15 cellular contexts compared by ENCODE assay signal in the genomic region with DNA sequence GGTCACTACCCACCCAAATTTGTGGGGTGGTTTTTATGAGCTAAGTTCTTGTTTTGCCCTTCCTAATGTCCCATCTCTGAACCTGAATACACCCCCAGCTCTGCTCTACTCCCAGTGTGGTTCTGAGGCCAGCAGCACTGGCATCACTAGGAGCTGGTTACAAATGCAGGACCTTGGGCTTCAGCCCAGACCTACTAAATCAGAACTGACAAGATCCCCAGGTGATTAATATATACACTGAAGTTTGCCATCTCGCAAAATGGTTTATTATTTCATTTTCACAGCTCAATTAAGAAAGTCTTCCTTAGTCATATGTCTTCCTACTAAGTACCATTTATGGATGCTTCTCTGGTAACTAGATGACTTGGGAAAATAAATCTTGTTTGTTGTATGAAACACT.
A peak's percentile ranks its signal among the peaks of the same experiment; 100 is the strongest.
DNase-seq lines count a peak whose midpoint lies in the region; ATAC-seq, FAIRE-seq and TF ChIP-seq lines count a peak whose summit lies in the region.
"Had no signal": no experiment of that assay in that cellular context is flagged by ENCODE, and none has a peak within 500 bp of the region (broad histone marks: within the 10 kb centered on the region; RNA-seq: fewer than 3 reads in every experiment).

No MANE protein-coding gene starts in this region.

- no TSS peak for BruUV-seq in HepG2 (replicated peaks; lab: Mats Ljungman, UMichigan)

- peaks cover 0 to 39% (median 10%) of the 10 kb centered on the region in 4 donors for H3K4me1 ChIP-seq in right lobe of liver
- peaks cover 70% of the 10 kb centered on the region for H3K4me1 ChIP-seq in HepG2 (ENCODE audit: insufficient read depth, low read length)
- H3K4me1 ChIP-seq in mesenchymal stem cell (ENCODE audit: control insufficient read depth, insufficient read depth, low read depth, low read length), result no peaks in the 10 kb centered on the region
- peaks cover 3 to 4% of the 10 kb centered on the region in 2 donors for H3K4me1 ChIP-seq in aorta (ENCODE audit: control insufficient read depth in 1 of 2, insufficient read depth in 2 of 2, low read length in 2 of 2)
- H3K4me1 ChIP-seq: BE2C had no signal

- ATAC-seq in right lobe of liver (peak; percentile 25 to 58 (median 40)), HepG2 (no peak), aorta (ENCODE audit: low FRiP score) (peak; percentile 47), GM18868 (IDR thresholded peaks at IDR 0.05; ENCODE audit: unreplicated experiment) (no peak), HG03108 (IDR thresholded peaks at IDR 0.05; ENCODE audit: unreplicated experiment) (no peak), GM18867 (IDR thresholded peaks at IDR 0.05; ENCODE audit: unreplicated experiment) (no peak)
- ATAC-seq: HCT116 had no signal

- H3K27me3 Mint-ChIP-seq in activated T-helper 1 cell treated with anti-CD3 and anti-CD28 coated beads, Interleukin-12 subunit alpha, Interleukin-12 subunit beta, Interleukin-2, Interleukin-4 antibody, amounts not matched to agents 30 ng/mL and 10 ng/mL and 1 ng/mL, durations not matched to agents 14 hours and 24 hours and 36 hours (ENCODE audit: insufficient read depth), result no peaks in the 10 kb centered on the region

- no peak overlapping the region for H4K8ac ChIP-seq in mesenchymal stem cell (ENCODE audit: low read length)

- H2BK5ac ChIP-seq in mesenchymal stem cell (ENCODE audit: low read depth, low read length, poor library complexity, severe bottlenecking), result no peak overlapping the region

- in situ Hi-C loops in HepG2 (cut with HindIII; ENCODE audit: extremely low pct_ligation_motif_present, low pct_unique_long_range_greater_than_20kb), result no loop called here

- H3K4ac ChIP-seq in mesenchymal stem cell (ENCODE audit: low read depth in 1 of 2, low read length in 2 of 2), result no peak overlapping the region

- no peak overlapping the region for H2BK120ac ChIP-seq in mesenchymal stem cell (ENCODE audit: low read depth, low read length)

- H3K27me3 ChIP-seq in right lobe of liver (no peaks in the 10 kb centered on the region), HepG2 (ENCODE audit: control insufficient read depth in 1 of 2, insufficient read depth in 2 of 2, low read length in 2 of 2) (no peaks in the 10 kb centered on the region), mesenchymal stem cell (ENCODE audit: control insufficient read depth in 1 of 2, insufficient read depth in 1 of 2, low read length in 2 of 2) (no peaks in the 10 kb centered on the region), aorta (ENCODE audit: control insufficient read depth in 1 of 2, insufficient read depth in 2 of 2, low read length in 1 of 2) (no peaks in the 10 kb centered on the region)
- H3K27me3 ChIP-seq: BE2C had no signal

- WGBS in right lobe of liver (ENCODE audit: insufficient coverage, low coverage, low lambda C conversion rate, missing lambda C conversion rate), result 75% methylated on average over 1 of the region's 1 CpG
- 95% methylated on average over 1 of the region's 1 CpG for WGBS in HepG2 (ENCODE audit: low lambda C conversion rate)
- no CpG with 5 or more reads among the region's 1 CpG for WGBS in mesenchymal stem cell
- 11 to 27% methylated on average over 1 of the region's 1 CpG for WGBS in aorta, 2 donors

- no peaks in the 10 kb centered on the region for H3K9me3 Mint-ChIP-seq in activated T-helper 1 cell treated with anti-CD3 and anti-CD28 coated beads, Interleukin-12 subunit alpha, Interleukin-12 subunit beta, Interleukin-2, Interleukin-4 antibody, amounts not matched to agents 30 ng/mL and 10 ng/mL and 1 ng/mL, durations not matched to agents 14 hours and 24 hours and 36 hours
- H3K9me3 Mint-ChIP-seq: activated naive CD4-positive, alpha-beta T cell treated with anti-CD3 and anti-CD28 coated beads, Interleukin-2, amount 50 U/mL, for 72 hours had no signal

- H3K18ac ChIP-seq in mesenchymal stem cell (ENCODE audit: low read depth in 1 of 2, low read length in 2 of 2), result no peak overlapping the region

- TF ChIP-seq POLR2A in right lobe of liver (IDR thresholded peaks at IDR 0.05) (no peak), HepG2 (IDR thresholded peaks at IDR 0.05; ENCODE audit: insufficient read depth in 1 of 2, low read depth in 2 of 2, low read length in 2 of 2) (no peak)

- H3K36me3 ChIP-seq in right lobe of liver (no peaks in the 10 kb centered on the region), HepG2 (replicated peaks in 1 of 2; ENCODE audit: control insufficient read depth in 1 of 2, insufficient read depth in 2 of 2, low read length in 2 of 2) (peaks cover 0 to 5% of the 10 kb centered on the region in 2 experiments; a peak in 3 of 5 replicates), mesenchymal stem cell (ENCODE audit: control insufficient read depth in 1 of 2, insufficient read depth in 2 of 2, low read depth in 1 of 2, low read length in 2 of 2) (no peaks in the 10 kb centered on the region), aorta (ENCODE audit: control insufficient read depth in 1 of 2, insufficient read depth in 2 of 2, low read length in 1 of 2) (no peaks in the 10 kb centered on the region)
- H3K36me3 ChIP-seq: BE2C had no signal

- no peak overlapping the region for H2BK15ac ChIP-seq in mesenchymal stem cell (ENCODE audit: low read depth, poor library complexity, severe bottlenecking)

- H3K9ac ChIP-seq in HepG2 (ENCODE audit: insufficient read depth, low read depth, low read length) (no peak overlapping the region), mesenchymal stem cell (ENCODE audit: low read length) (no peak overlapping the region)

- H3K4me3 ChIP-seq in right lobe of liver (no peak overlapping the region), HepG2 (replicated peaks in 1 of 3; ENCODE audit: insufficient read depth in 1 of 3, low read depth in 2 of 3, low read length in 3 of 3) (no peak overlapping the region), mesenchymal stem cell (ENCODE audit: insufficient read depth in 1 of 2, low read depth in 1 of 2, low read length in 2 of 2) (no peak overlapping the region), aorta (ENCODE audit: low read length in 2 of 2) (no peak overlapping the region)

- intact Hi-C loops in right lobe of liver (cut with DNase I) (no loop called here), HepG2 (cut with micrococcal nuclease; ENCODE audit: unreplicated experiment) (no loop called here), aorta (cut with DNase I) (loop anchor here in 1 of 2 donors (5.0 kb wide), 1 partner anchor 64 kb away; no protein-coding TSS in a partner anchor)
- intact Hi-C loops in activated T-helper 1 cell treated with anti-CD3 and anti-CD28 coated beads, Interleukin-12 subunit alpha, Interleukin-12 subunit beta, Interleukin-2, Interleukin-4 antibody, amounts not matched to agents 30 ng/mL and 10 ng/mL and 1 ng/mL, durations not matched to agents 14 hours and 24 hours and 36 hours (cut with micrococcal nuclease), result loop anchor here (2.0 kb wide), 1 partner anchor 64 kb away; no protein-coding TSS in a partner anchor

- no peak for FAIRE-seq in HepG2 (lab: Jason Lieb, UNC)

- peaks cover 72% of the 10 kb centered on the region for H4K20me1 ChIP-seq in HepG2 (ENCODE audit: insufficient read depth, low read length)

- no peak overlapping the region for H4K91ac ChIP-seq in mesenchymal stem cell (ENCODE audit: low read length)

- TF ChIP-seq CTCF in right lobe of liver (IDR thresholded peaks at IDR 0.05), result no peak
- TF ChIP-seq CTCF in HepG2 (CRISPR knock-in tag; IDR thresholded peaks at IDR 0.05), result no peak

- POLR2A ChIA-PET in HepG2 (lab: Yijun Ruan, JAX), result no interaction called here

- H3K4me2 ChIP-seq in HepG2 (ENCODE audit: low read depth, low read length) (no peak overlapping the region), mesenchymal stem cell (ENCODE audit: low read length, poor library complexity, severe bottlenecking) (no peak overlapping the region)

- TF ChIP-seq RAD21 in HepG2 (CRISPR knock-in tag; IDR thresholded peaks at IDR 0.05), result no peak

- H3K9me3 ChIP-seq in right lobe of liver (no peaks in the 10 kb centered on the region), HepG2 (ENCODE audit: low read length) (no peaks in the 10 kb centered on the region), mesenchymal stem cell (ENCODE audit: control insufficient read depth, low read length) (no peaks in the 10 kb centered on the region), aorta (ENCODE audit: control insufficient read depth, low read length) (no peaks in the 10 kb centered on the region)
- H3K9me3 ChIP-seq: BE2C had no signal

- peaks cover 99% of the 10 kb centered on the region for H3K79me2 ChIP-seq in HepG2 (ENCODE audit: insufficient read depth, low read length)

- H3K23ac ChIP-seq in mesenchymal stem cell (ENCODE audit: low read length in 2 of 2), result no peak overlapping the region

- peaks cover 35% of the 10 kb centered on the region for H3K79me1 ChIP-seq in mesenchymal stem cell (replicated peaks; ENCODE audit: low read length, poor library complexity, severe bottlenecking)

- peaks cover 23% of the 10 kb centered on the region for H3K36me3 Mint-ChIP-seq in activated T-helper 1 cell treated with anti-CD3 and anti-CD28 coated beads, Interleukin-12 subunit alpha, Interleukin-12 subunit beta, Interleukin-2, Interleukin-4 antibody, amounts not matched to agents 30 ng/mL and 10 ng/mL and 1 ng/mL, durations not matched to agents 14 hours and 24 hours and 36 hours (ENCODE audit: low read depth)
- H3K36me3 Mint-ChIP-seq: activated naive CD4-positive, alpha-beta T cell treated with anti-CD3 and anti-CD28 coated beads, Interleukin-2, amount 50 U/mL, for 72 hours had no signal

- CTCF ChIA-PET in HepG2 (lab: Yijun Ruan, JAX; ENCODE audit: low intra/inter-chr PET ratio, low total read pairs), result no interaction called here

- peaks cover 74% of the 10 kb centered on the region for H3K4me1 Mint-ChIP-seq in activated T-helper 1 cell treated with anti-CD3 and anti-CD28 coated beads, Interleukin-12 subunit alpha, Interleukin-12 subunit beta, Interleukin-2, Interleukin-4 antibody, amounts not matched to agents 30 ng/mL and 10 ng/mL and 1 ng/mL, durations not matched to agents 14 hours and 24 hours and 36 hours (ENCODE audit: low read depth)

- DNase-seq in right lobe of liver (no peak), HepG2 (ENCODE audit: low spot score) (no peak), mesenchymal stem cell (no peak), aorta (no peak)
- DNase-seq in activated T-helper 1 cell treated with anti-CD3 and anti-CD28 coated beads, Interleukin-12 subunit alpha, Interleukin-12 subunit beta, Interleukin-2, Interleukin-4 antibody, amounts not matched to agents 30 ng/mL and 10 ng/mL and 1 ng/mL, durations not matched to agents 14 hours and 24 hours and 36 hours (ENCODE audit: low spot score), result no peak
- DNase-seq: activated CD4-positive, alpha-beta T cell treated with anti-CD3 and anti-CD28 coated beads for 48 hours; BE2C; midbrain; NCI-H1048; stimulated activated CD4-positive, alpha-beta T cell treated with anti-CD3 and anti-CD28 coated beads, Interleukin-2, amount 100 ng/mL, for 48 hours had no signal

- H3K27ac ChIP-seq in right lobe of liver, result no peak overlapping the region
- no peak overlapping the region for H3K27ac ChIP-seq in HepG2 (ENCODE audit: extremely low read length, insufficient read depth, low read length)
- no peak overlapping the region for H3K27ac ChIP-seq in mesenchymal stem cell (ENCODE audit: low read length, poor library complexity, severe bottlenecking)
- H3K27ac ChIP-seq in aorta (ENCODE audit: low read depth in 1 of 2, low read length in 2 of 2), result no peak overlapping the region

- no peak overlapping the region for H3K14ac ChIP-seq in mesenchymal stem cell (ENCODE audit: low read length in 2 of 2)

- peak overlapping the region; percentile 72 for H3K27ac Mint-ChIP-seq in activated T-helper 1 cell treated with anti-CD3 and anti-CD28 coated beads, Interleukin-12 subunit alpha, Interleukin-12 subunit beta, Interleukin-2, Interleukin-4 antibody, amounts not matched to agents 30 ng/mL and 10 ng/mL and 1 ng/mL, durations not matched to agents 14 hours and 24 hours and 36 hours

- H2AFZ ChIP-seq in HepG2 (ENCODE audit: low read length) (no peak overlapping the region), mesenchymal stem cell (ENCODE audit: low read depth, low read length) (no peak overlapping the region)

- no peak overlapping the region for H3K4me3 Mint-ChIP-seq in activated T-helper 1 cell treated with anti-CD3 and anti-CD28 coated beads, Interleukin-12 subunit alpha, Interleukin-12 subunit beta, Interleukin-2, Interleukin-4 antibody, amounts not matched to agents 30 ng/mL and 10 ng/mL and 1 ng/mL, durations not matched to agents 14 hours and 24 hours and 36 hours

- TF ChIP-seq EP300 in HepG2 (IDR thresholded peaks at IDR 0.05; ENCODE audit: low read depth in 2 of 2, low read length in 2 of 2) (no peak), HepG2 (CRISPR knock-in tag; IDR thresholded peaks at IDR 0.05; ENCODE audit: borderline replicate concordance) (no peak)

- H2AK5ac ChIP-seq in mesenchymal stem cell (ENCODE audit: low read length, severe bottlenecking), result peak overlapping the region; percentile 76

- H2BK12ac ChIP-seq in mesenchymal stem cell (ENCODE audit: low read length in 2 of 2), result no peak overlapping the region

Comparison
In these comparisons a context has a peak if more than half of its experiments do, and no peak if none do; other contexts are left out.
1. ATAC-seq: peak in right lobe of liver (4 of 4) and aorta (single experiment); none in HepG2 (single experiment), GM18868 (single experiment), HG03108 (single experiment) and GM18867 (single experiment).